8 cellular contexts compared by ENCODE assay signal in genomic region chr17:78359936-78360370, GRCh38. TPM values are rescaled to one million over a fixed set of nuclear protein-coding genes. Genes with fewer than 3 reads are reported as not detected.
DNase-seq lines count a peak whose midpoint lies in the region; ATAC-seq and TF ChIP-seq lines count a peak whose summit lies in the region.

SOCS3 (minus strand) TSS chr17:78360077; CDS start chr17:78359095, 982 bp downstream.

- intact Hi-C loops in CD14-positive monocyte (cut with micrococcal nuclease), result loop anchor here (1.0 to 5.0 kb wide), 6 partner anchors 15 to 73 kb away; no protein-coding TSS in a partner anchor

- H3K4me1 Mint-ChIP-seq in CD14-positive monocyte (peaks cover 51% of the 10 kb centered on the region), naive B cell (peaks cover 27 to 47% (median 33%) of the 10 kb centered on the region in 3 donors)

- peak within 1 kb of the TSS; percentile 88 to 93 for H3K4me3 Mint-ChIP-seq in CD14-positive monocyte
- H3K4me3 Mint-ChIP-seq in naive B cell, result peak within 1 kb of the TSS; percentile 72 to 95 (median 89)

- peaks cover 23 to 30% of the 10 kb centered on the region in 2 donors for H3K36me3 Mint-ChIP-seq in CD14-positive monocyte
- no peaks in the 10 kb centered on the region for H3K36me3 Mint-ChIP-seq in naive B cell

- peak; percentile 25 for ATAC-seq in GM21390 (IDR thresholded peaks at IDR 0.05; ENCODE audit: unreplicated experiment)
- peak; percentile 46 to 50 for ATAC-seq in naive B cell (ENCODE audit: low read depth in 2 of 2)

- TF ChIP-seq CTCF in CD14-positive monocyte (IDR thresholded peaks at IDR 0.05), result no peak

- DNase-seq in CD14-positive monocyte (ENCODE audit: low spot score), result peak; percentile 96
- DNase-seq in LHCN-M2 (ENCODE audit: low read depth), result peak; percentile 96
- DNase-seq in RPMI7951 (ENCODE audit: low read depth), result peak; percentile 95
- DNase-seq in activated T-helper 1 cell treated with anti-CD3 and anti-CD28 coated beads, Interleukin-2, amount 50 U/mL, for 16 hours (ENCODE audit: low read depth in 1 of 2, low spot score in 1 of 2), result peak; percentile 83 to 97
- peak; percentile 99 for DNase-seq in fibroblast of gingiva (ENCODE audit: low read depth)
- DNase-seq in naive B cell, result peak; percentile 85
- DNase-seq in stimulated activated CD8-positive, alpha-beta memory T cell treated with anti-CD3 and anti-CD28 coated beads, Interleukin-7, amount 100 ng/mL, for 48 hours (ENCODE audit: extremely low read depth in 1 of 2, low read depth in 1 of 2), result peak; percentile 95 to 98

- H3K9me3 Mint-ChIP-seq in CD14-positive monocyte, result peaks cover 0 to 17% (median 15%) of the 10 kb centered on the region in 7 donors
- H3K9me3 Mint-ChIP-seq in naive B cell, result no peaks in the 10 kb centered on the region

- H3K27me3 Mint-ChIP-seq in CD14-positive monocyte (ENCODE audit: low read depth in 3 of 3) (peaks cover 33 to 61% (median 48%) of the 10 kb centered on the region in 3 donors), naive B cell (peaks cover 15 to 40% (median 16%) of the 10 kb centered on the region in 3 donors)

- H3K27ac Mint-ChIP-seq in CD14-positive monocyte (peak within 1 kb of the TSS; percentile 85 to 96 (median 90)), naive B cell (peak within 1 kb of the TSS; percentile 90 to 97 (median 95))

RNA-seq across cellular contexts. Expression of gene SOCS3, which starts in this region (rescaled TPM):
- 100 to 1,000 TPM; 123 to 144 TPM for polyA plus RNA-seq in CD14-positive monocyte
- 29.3 and 32.8 TPM in 2 replicates for total RNA-seq in LHCN-M2 (2014; rRNA removed)
- polyA plus RNA-seq in LHCN-M2 (2012), result 7.4 TPM
- 6.2 and 10.6 TPM in 2 replicates for total RNA-seq in RPMI7951 (2014; rRNA removed; shearing (Covaris generic))
- polyA plus RNA-seq in naive B cell (ENCODE audit: low read depth in 6 of 6), result 10 to 100 TPM in 4 of 6 donors, 1 to 10 TPM in 2; 4.7 to 29.1 (median 15.2) TPM

Comparison
In these comparisons a context has a peak if more than half of its experiments do, and no peak if none do; other contexts are left out.
1. Peak in every context shown above with its lines: DNase-seq and ATAC-seq.
2. RNA of gene SOCS3 (polyA plus RNA-seq): 123 to 144 TPM in CD14-positive monocyte; 4.7 to 29.1 TPM in naive B cell; every median in the first group is over 4 times any median in the second.